8 cellular contexts compared by ENCODE assay signal in genomic region chrX:141176586-141177451, GRCh38. TPM values are rescaled to one million over a fixed set of nuclear protein-coding genes. Genes with fewer than 3 reads are reported as not detected.
DNase-seq lines count a peak whose midpoint lies in the region; ATAC-seq, FAIRE-seq and TF ChIP-seq lines count a peak whose summit lies in the region.

TSS of gene LDOC1 (minus strand) at chrX:141177129. CDS start at chrX:141177021, 108 bp downstream.

- no peak for TF ChIP-seq RAD21 in K562 (CRISPR knock-in tag; conservative IDR thresholded peaks at IDR 0.05 in 1 of 2, IDR thresholded peaks at IDR 0.05 in 1 of 2)

- no peaks in the 10 kb centered on the region for H3K9me1 ChIP-seq in K562 (ENCODE audit: control insufficient read depth, insufficient read depth, low read length)

- DNase-seq in ACHN = peak; percentile 71
- DNase-seq in HTR-8/SVneo (ENCODE audit: insufficient read length, low spot score) = peak; percentile 39
- peak; percentile 82 for DNase-seq in T1000 (lab: John Stamatoyannopoulos, UW)
- DNase-seq in K562 (ENCODE audit: extremely low read depth in 1 of 4, low spot score in 3 of 4) = peak; percentile 30 to 64 (median 50)
- DNase-seq in hippocampal formation (lab: John Stamatoyannopoulos, UW) = peak; percentile 51 to 72
- DNase-seq in renal cortical epithelial cell (ENCODE audit: low read depth) = peak; percentile 33
- DNase-seq in ureter (ENCODE audit: low spot score) = peak; percentile 79

- no peak for TF ChIP-seq POLR2A in K562 (conservative IDR thresholded peaks at IDR 0.05)

- peak within 1 kb of the TSS; percentile 24; the same call in 1 of the 2 replicates for H2AFZ ChIP-seq in K562 (ENCODE audit: low read depth, low read length)

- H3K9me3 ChIP-seq in K562 (replicated peaks; ENCODE audit: control insufficient read depth, insufficient read depth, low read depth, low read length) = no peaks in the 10 kb centered on the region

- FAIRE-seq in HTR-8/SVneo (lab: Jason Lieb, UNC) (no peak), K562 (lab: Jason Lieb, UNC) (no peak)

- intact Hi-C loops in K562 (cut with micrococcal nuclease) = no loop called here

- ATAC-seq in K562 (peak; percentile 88), HG03039 (IDR thresholded peaks at IDR 0.05; ENCODE audit: unreplicated experiment) (no peak)

- BruUV-seq in K562 (replicated peaks; lab: Mats Ljungman, UMichigan) = no TSS peak

- TF ChIP-seq CTCF in K562 (IDR thresholded peaks at IDR 0.05 in 2 of 3, conservative IDR thresholded peaks at IDR 0.05 in 1 of 3; ENCODE audit: insufficient read depth in 2 of 3, low read depth in 1 of 3, low read length in 3 of 3) = no peak

- H4K20me1 ChIP-seq in K562 (replicated peaks; ENCODE audit: control insufficient read depth, insufficient read depth, low read length) = no peaks in the 10 kb centered on the region

- WGBS in K562 (ENCODE audit: insufficient coverage, low coverage, missing lambda C conversion rate) = 32% methylated on average over 23 of the region's 83 CpGs

- no peak within 1 kb of the TSS for H3K4me3 ChIP-seq in K562

- H3K36me3 ChIP-seq in K562 (ENCODE audit: control insufficient read depth, insufficient read depth, low read length) = no peaks in the 10 kb centered on the region

- POLR2A ChIA-PET in K562 (lab: Yijun Ruan, JAX) = no interaction called here

- no peaks in the 10 kb centered on the region for H3K79me2 ChIP-seq in K562 (ENCODE audit: control insufficient read depth, insufficient read depth, low read length)

- H3K4me1 ChIP-seq in K562 (replicated peaks in 1 of 2; ENCODE audit: control insufficient read depth in 2 of 2, insufficient read depth in 2 of 2, low read length in 2 of 2) = no peaks in the 10 kb centered on the region

- TF ChIP-seq EP300 in K562 (IDR thresholded peaks at IDR 0.05; ENCODE audit: low read length) = no peak

- H3K27ac ChIP-seq in K562 (ENCODE audit: extremely low read depth, low read depth, low read length) = no peak within 1 kb of the TSS

- H3K9ac ChIP-seq in K562 (ENCODE audit: insufficient read depth in 1 of 2, low read depth in 2 of 2, low read length in 2 of 2) = no peak within 1 kb of the TSS

- in situ Hi-C loops in ACHN (cut with HindIII; ENCODE audit: low pct_ligation_motif_present, low pct_unique_long_range_greater_than_20kb, low sequenced_read_pairs) (no loop called here), K562 (cut with MboI) (no loop called here)

- H3K27me3 ChIP-seq in K562 (ENCODE audit: control insufficient read depth in 2 of 2, insufficient read depth in 2 of 2, low read length in 2 of 2) = no peaks in the 10 kb centered on the region

- CTCF ChIA-PET in K562 (lab: Yijun Ruan, JAX; ENCODE audit: low intra/inter-chr PET ratio) = no interaction called here

- H3K4me2 ChIP-seq in K562 (ENCODE audit: insufficient read depth, low read length) = no peak within 1 kb of the TSS

TF ChIP-seq in K562, 482 proteins besides CTCF, POLR2A, EP300 and RAD21:
- TF ChIP-seq ZNF740 (CRISPR knock-in tag; IDR thresholded peaks at IDR 0.05) (no peak), ZNF740 (tag; IDR thresholded peaks at IDR 0.05) (0 out of 4 replicates have a peak, but pooled peaks of 1 of the 2 experiments have one; percentile 32), VEZF1 (CRISPR knock-in tag; IDR thresholded peaks at IDR 0.05) (peak; percentile 76; the same call in 1 of the 2 replicates), NRF1 (conservative IDR thresholded peaks at IDR 0.05 in 1 of 2, IDR thresholded peaks at IDR 0.05 in 1 of 2) (peak; percentile 12 to 35; a peak in 1 of 4 replicates), SIN3A (IDR thresholded peaks at IDR 0.05; ENCODE audit: borderline replicate concordance in 2 of 2, control insufficient read depth in 1 of 2, low read depth in 2 of 2, low read length in 2 of 2) (no peak), ZBTB11 (CRISPR knock-in tag; IDR thresholded peaks at IDR 0.05) (no peak)

RNA-seq across cellular contexts. Expression of gene LDOC1, which starts in this region (rescaled TPM):
- total RNA-seq in K562 (2011; cell fraction: chromatin; rRNA removed; ENCODE audit: low replicate concordance) = 0.62 TPM in 1 of 2 replicates, not detected in the other
- total RNA-seq in K562 (2011; cell fraction: nucleolus; rRNA removed) = not detected in 2 replicates
- not detected in 2 replicates for total RNA-seq in K562 (2011; cell fraction: nucleoplasm; rRNA removed)
- total RNA-seq in K562 (2014; rRNA removed) (0.61 and 0.73 TPM in 2 replicates), K562 (2014; rRNA removed; fragmentation: Illumina TruSeq; extraction: Trizol) (not detected in 2 replicates), K562 (2015; rRNA removed; fragmentation: Illumina TruSeq; extraction: Trizol) (0.64 and 0.65 TPM in 2 replicates), K562 (2021) (2.2 and 2.4 TPM in 2 replicates), renal cortical epithelial cell (1.2 and 7.6 TPM in 2 replicates), ureter (36.2 TPM)
- polyA plus RNA-seq in K562 (2011; rRNA removed) (not detected in 2 replicates), K562 (2014; fragmentation: Illumina TruSeq; extraction: Trizol) (2.1 and 3.4 TPM in 2 replicates), K562 (2014; fragmentation: Nextera tagmentation; extraction: Ambion mirVana) (1 to 10 TPM in 1 of 2 experiments, under 1 TPM in 1; 0.83 to 1.1 TPM), K562 (2014; rRNA removed) (0.45 and 0.95 TPM in 2 replicates)
- polyA plus RNA-seq in K562 (2011; cell fraction: cytosol; rRNA removed) = not detected in 2 replicates
- polyA plus RNA-seq in K562 (2011; cell fraction: nucleus; rRNA removed) = not detected in 2 replicates
- 4.0 and 8.1 TPM in 2 replicates for polyA plus RNA-seq in K562 (2012)
- not detected in 2 replicates for polyA minus RNA-seq in K562 (2011; rRNA and poly(A)+ RNA removed)
- not detected in 2 replicates for polyA minus RNA-seq in K562 (2011; cell fraction: cytosol; rRNA and poly(A)+ RNA removed)
- not detected in 2 replicates for polyA minus RNA-seq in K562 (2011; cell fraction: nucleus; rRNA and poly(A)+ RNA removed)
